1 cellular context compared by ENCODE assay signal in the genomic region with DNA sequence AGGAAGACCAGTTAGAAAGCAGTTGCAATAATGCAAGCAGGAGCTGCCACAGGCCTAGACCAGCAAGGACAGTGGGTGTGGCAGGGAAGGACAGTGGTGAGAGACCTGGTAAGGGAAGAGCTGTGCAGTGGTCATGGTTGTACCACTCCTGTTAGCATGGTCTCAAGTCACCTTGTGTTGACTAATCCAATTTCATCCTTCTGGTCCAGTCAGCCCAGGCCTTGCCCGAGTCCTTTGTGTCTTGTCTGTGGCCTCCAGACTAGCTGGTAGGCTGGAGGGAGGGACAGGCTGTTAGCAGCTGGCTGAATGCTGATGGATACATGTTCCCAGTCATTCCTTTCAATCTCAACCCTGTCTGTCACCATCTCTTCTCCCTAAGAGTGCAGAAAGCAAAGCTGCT.
TF ChIP-seq lines count a peak whose summit lies in the region.

No MANE protein-coding gene starts in this region.

TF ChIP-seq in H1, 55 proteins besides CTCF, POLR2A, EP300 and RAD21:
- TF ChIP-seq SP4 (IDR thresholded peaks at IDR 0.05; ENCODE audit: low read length) (no peak), BACH1 (IDR thresholded peaks at IDR 0.05; ENCODE audit: low read length) (no peak), CBX5 (IDR thresholded peaks at IDR 0.05; ENCODE audit: low read depth, low read length) (no peak), PHF8 (conservative IDR thresholded peaks at IDR 0.05; ENCODE audit: low read depth, low read length) (no peak), JUND (IDR thresholded peaks at IDR 0.05; ENCODE audit: low read length) (no peak), SIRT6 (IDR thresholded peaks at IDR 0.05; ENCODE audit: low read length) (no peak), GTF2F1 (IDR thresholded peaks at IDR 0.05; ENCODE audit: borderline replicate concordance, low read depth, low read length) (no peak), RXRA (IDR thresholded peaks at IDR 0.05; ENCODE audit: insufficient read depth, low read depth, low read length) (no peak), TCF12 (IDR thresholded peaks at IDR 0.05; ENCODE audit: low read depth, low read length) (no peak), CREB1 (IDR thresholded peaks at IDR 0.05) (no peak), HDAC6 (IDR thresholded peaks at IDR 0.05; ENCODE audit: low read depth, low read length) (no peak), EZH2 (IDR thresholded peaks at IDR 0.05; ENCODE audit: low read depth, low read length, severe bottlenecking) (no peak)
